1 cellular context compared by ENCODE assay signal in genomic region chr4:77714514-77714913, GRCh38.
TF ChIP-seq lines count a peak whose summit lies in the region.

No MANE protein-coding gene starts in this region.

TF ChIP-seq in WTC11, 78 proteins besides CTCF, POLR2A, EP300 and RAD21 (continued from another document):
- TF ChIP-seq ZNF532 (CRISPR knock-in tag; IDR thresholded peaks at IDR 0.05; ENCODE audit: borderline replicate concordance) (no peak), E2F5 (CRISPR knock-in tag; IDR thresholded peaks at IDR 0.05) (no peak), ATF1 (CRISPR knock-in tag; IDR thresholded peaks at IDR 0.05) (no peak), ZBTB43 (CRISPR knock-in tag; IDR thresholded peaks at IDR 0.05) (no peak), SMAD4 (CRISPR knock-in tag; IDR thresholded peaks at IDR 0.05) (no peak), GABPB1 (CRISPR knock-in tag; IDR thresholded peaks at IDR 0.05) (no peak), ARID4B (CRISPR knock-in tag; IDR thresholded peaks at IDR 0.05; ENCODE audit: borderline replicate concordance) (no peak), CBFB (CRISPR knock-in tag; IDR thresholded peaks at IDR 0.05; ENCODE audit: low read depth) (no peak)
